8 cellular contexts compared by ENCODE assay signal in genomic region chr9:131432597-131433301, GRCh38. TPM values are rescaled to one million over a fixed set of nuclear protein-coding genes. Genes with fewer than 3 reads are reported as not detected.
DNase-seq lines count a peak whose midpoint lies in the region; ATAC-seq, FAIRE-seq and TF ChIP-seq lines count a peak whose summit lies in the region.

No MANE protein-coding gene starts in this region.

- no peak overlapping the region for H3T11ph ChIP-seq in H9 (ENCODE audit: low read length)

- peaks cover 3% of the 10 kb centered on the region for H3K79me1 ChIP-seq in H9 (ENCODE audit: insufficient read depth, low read depth, low read length, poor library complexity, severe bottlenecking)

- H3K14ac ChIP-seq in H9 (ENCODE audit: insufficient read depth, low read length): no peak overlapping the region; the same call in 1 of the 2 replicates

- FAIRE-seq in GM12891 (lab: Jason Lieb, UNC): no peak

- no peak overlapping the region for H2AK5ac ChIP-seq in H9 (ENCODE audit: insufficient read length, low read length)

- no peak overlapping the region for H3K4ac ChIP-seq in H9 (ENCODE audit: low read depth, low read length)

- no peaks in the 10 kb centered on the region for H3K23me2 ChIP-seq in H9 (ENCODE audit: insufficient read length, low read depth, low read length, poor library complexity, severe bottlenecking)

- H3K36me3 ChIP-seq in rectal smooth muscle tissue (ENCODE audit: control insufficient read depth, insufficient read depth, low read length): peaks cover 32% of the 10 kb centered on the region

- H4K20me1 ChIP-seq in H9 (ENCODE audit: control insufficient read depth, insufficient read depth, insufficient read length): no peaks in the 10 kb centered on the region

- no peak overlapping the region for H2BK20ac ChIP-seq in H9 (ENCODE audit: low read depth, low read length, poor library complexity, severe bottlenecking)

- no peaks in the 10 kb centered on the region for H3K27me3 Mint-ChIP-seq in H9 (ENCODE audit: low read depth)
- H3K27me3 Mint-ChIP-seq in activated CD8-positive, alpha-beta T cell treated with anti-CD3 and anti-CD28 coated beads for 36 hours: no peaks in the 10 kb centered on the region

- DNase-seq in H9 (no peak), fibroblast of villous mesenchyme (ENCODE audit: low read depth) (peak; percentile 87), GM12891 (ENCODE audit: insufficient read length, low spot score) (no peak), NCI-H1048 (lab: John Stamatoyannopoulos, UW) (no peak), OCI-M2 (lab: John Stamatoyannopoulos, UW; ENCODE audit: unreplicated experiment) (no peak)
- DNase-seq in activated CD8-positive, alpha-beta T cell treated with anti-CD3 and anti-CD28 coated beads for 36 hours: no peak

- H3K27ac ChIP-seq in H9 (ENCODE audit: insufficient read length, low read depth, low read length) (no peak overlapping the region), rectal smooth muscle tissue (ENCODE audit: low read depth, low read length) (peak overlapping the region; percentile 63)

- no peak overlapping the region for H4K5ac ChIP-seq in H9 (ENCODE audit: insufficient read length, low read depth, low read length)

- POLR2A ChIA-PET in activated CD8-positive, alpha-beta T cell treated with anti-CD3 and anti-CD28 coated beads for 36 hours (lab: Charles Lee): interaction anchor here (0.7 to 1.3 kb wide), 4 partner anchors 11 to 34 kb away, joined by 3 read pairs; no protein-coding TSS in a partner anchor

- no peak overlapping the region for H2BK5ac ChIP-seq in H9 (ENCODE audit: insufficient read length, low read length)

- H4K8ac ChIP-seq in H9 (replicated peaks; ENCODE audit: insufficient read length, low read depth, low read length): no peak overlapping the region

- TF ChIP-seq POLR2A in GM12891 (IDR thresholded peaks at IDR 0.05; ENCODE audit: low read depth, low read length): no peak

- no peak overlapping the region for H2BK15ac ChIP-seq in H9 (ENCODE audit: low read depth, low read length)

- peak overlapping the region in 1 of 2 experiments; percentile 53; a peak in 1 of 5 replicates for H3K4me3 Mint-ChIP-seq in H9
- H3K4me3 Mint-ChIP-seq in activated CD8-positive, alpha-beta T cell treated with anti-CD3 and anti-CD28 coated beads for 36 hours: no peak overlapping the region

- H4K91ac ChIP-seq in H9 (ENCODE audit: insufficient read length, low read depth, low read length): no peak overlapping the region

- H3K56ac ChIP-seq in H9 (ENCODE audit: insufficient read length, low read depth, low read length): no peak overlapping the region

- H3K9me3 ChIP-seq in H9 (ENCODE audit: control insufficient read depth, low read depth, low read length): no peaks in the 10 kb centered on the region

- intact Hi-C loops in activated CD8-positive, alpha-beta T cell treated with anti-CD3 and anti-CD28 coated beads for 36 hours (cut with micrococcal nuclease): no loop called here

- no peak overlapping the region for H2BK12ac ChIP-seq in H9 (ENCODE audit: insufficient read length, low read depth, low read length)

- H3K4me2 ChIP-seq in H9 (ENCODE audit: insufficient read depth, insufficient read length, low read length): no peak overlapping the region

- no peak overlapping the region for H3K23ac ChIP-seq in H9 (ENCODE audit: insufficient read length, low read depth, low read length)

- peaks cover 27 to 75% (median 69%) of the 10 kb centered on the region in 3 experiments for H3K36me3 Mint-ChIP-seq in H9 (ENCODE audit: insufficient read depth in 1 of 3, low read depth in 3 of 3)
- H3K36me3 Mint-ChIP-seq in activated CD8-positive, alpha-beta T cell treated with anti-CD3 and anti-CD28 coated beads for 36 hours (ENCODE audit: low read depth): peaks cover 40% of the 10 kb centered on the region

- H3K4me3 ChIP-seq in fibroblast of villous mesenchyme (ENCODE audit: low read depth, low read length): no peak overlapping the region
- H3K4me3 ChIP-seq in rectal smooth muscle tissue (ENCODE audit: low read length): no peak overlapping the region

- no CpG with 5 or more reads among the region's 15 CpGs for WGBS in H9 (ENCODE audit: extremely low coverage, insufficient read length, low lambda C conversion rate)

- H3K4me1 ChIP-seq in H9 (ENCODE audit: insufficient read depth, low read length) (peaks cover 13% of the 10 kb centered on the region; the same call in 1 of the 2 replicates), rectal smooth muscle tissue (ENCODE audit: control insufficient read depth, insufficient read depth, low read length) (peaks cover 13% of the 10 kb centered on the region)

- H3K79me2 ChIP-seq in H9 (ENCODE audit: insufficient read depth, low read length): peaks cover 34% of the 10 kb centered on the region

- H3K27ac Mint-ChIP-seq in H9: peak overlapping the region; percentile 53 to 95 (median 81); a peak in 4 of 7 replicates
- peak overlapping the region; percentile 69 for H3K27ac Mint-ChIP-seq in activated CD8-positive, alpha-beta T cell treated with anti-CD3 and anti-CD28 coated beads for 36 hours

- no peak overlapping the region for H2AFZ ChIP-seq in H9 (ENCODE audit: low read length)

- no peak overlapping the region for H3K18ac ChIP-seq in H9 (ENCODE audit: insufficient read length, low read depth, low read length)

- no peaks in the 10 kb centered on the region for H3K27me3 ChIP-seq in H9 (ENCODE audit: insufficient read depth, low read length)
- H3K27me3 ChIP-seq in rectal smooth muscle tissue (ENCODE audit: control insufficient read depth, insufficient read depth, low read length): no peaks in the 10 kb centered on the region

- H2BK120ac ChIP-seq in H9 (ENCODE audit: low read depth, low read length, poor library complexity, severe bottlenecking): no peak overlapping the region

- no peak for TF ChIP-seq CTCF in H9 (conservative IDR thresholded peaks at IDR 0.05)
- TF ChIP-seq CTCF in activated CD8-positive, alpha-beta T cell treated with anti-CD3 and anti-CD28 coated beads for 36 hours (IDR thresholded peaks at IDR 0.05): no peak
- no peak for TF ChIP-seq CTCF in fibroblast of villous mesenchyme (IDR thresholded peaks at IDR 0.05; ENCODE audit: insufficient read depth, low read depth, low read length)

- CTCF ChIA-PET in activated CD8-positive, alpha-beta T cell treated with anti-CD3 and anti-CD28 coated beads for 36 hours (lab: Charles Lee): interaction anchor here (0.8 to 1.4 kb wide), 5 partner anchors 14 to 83 kb away, joined by 3 to 5 read pairs (median 3); no protein-coding TSS in a partner anchor

- H3K4me1 Mint-ChIP-seq in H9: peaks cover 75 to 76% of the 10 kb centered on the region in 2 experiments
- peaks cover 24% of the 10 kb centered on the region for H3K4me1 Mint-ChIP-seq in activated CD8-positive, alpha-beta T cell treated with anti-CD3 and anti-CD28 coated beads for 36 hours (ENCODE audit: low read depth)

- no peaks in the 10 kb centered on the region for H3K9me3 Mint-ChIP-seq in H9
- H3K9me3 Mint-ChIP-seq in activated CD8-positive, alpha-beta T cell treated with anti-CD3 and anti-CD28 coated beads for 36 hours: no peaks in the 10 kb centered on the region

- H3K9ac ChIP-seq in H9 (ENCODE audit: extremely low read depth, insufficient read length, low read length) (no peak overlapping the region), rectal smooth muscle tissue (ENCODE audit: low read length) (no peak overlapping the region)

- ATAC-seq in activated CD8-positive, alpha-beta T cell treated with anti-CD3 and anti-CD28 coated beads for 36 hours: no peak
- ATAC-seq in HG02973 (IDR thresholded peaks at IDR 0.05; ENCODE audit: unreplicated experiment): no peak

TF ChIP-seq in GM12891, 5 proteins besides CTCF, POLR2A, EP300 and RAD21:
- TF ChIP-seq PAX5 (IDR thresholded peaks at IDR 0.05; ENCODE audit: insufficient read depth, low read length, severe bottlenecking) (no peak), TAF1 (IDR thresholded peaks at IDR 0.05; ENCODE audit: low read depth, low read length) (no peak), POLR2AphosphoS5 (IDR thresholded peaks at IDR 0.05; ENCODE audit: low read depth, low read length) (no peak; the same call in 1 of the 2 replicates), SPI1 (IDR thresholded peaks at IDR 0.05; ENCODE audit: low read depth, low read length) (no peak)

RNA-seq across cellular contexts. Expression of gene PRRC2B, which starts 38.9 kb away (rescaled TPM):
- total RNA-seq in H9 (2021) (243 and 251 TPM in 2 replicates), fibroblast of villous mesenchyme (79.2 and 92.8 TPM in 2 replicates)
- total RNA-seq in activated CD8-positive, alpha-beta T cell treated with anti-CD3 and anti-CD28 coated beads for 36 hours: 100 to 1,000 TPM; 134 to 141 TPM
- polyA plus RNA-seq in GM12891 (2012; ENCODE audit: low read depth, missing spikeins): 42.1 TPM
